1 cellular context compared by ENCODE assay signal in the genomic region with DNA sequence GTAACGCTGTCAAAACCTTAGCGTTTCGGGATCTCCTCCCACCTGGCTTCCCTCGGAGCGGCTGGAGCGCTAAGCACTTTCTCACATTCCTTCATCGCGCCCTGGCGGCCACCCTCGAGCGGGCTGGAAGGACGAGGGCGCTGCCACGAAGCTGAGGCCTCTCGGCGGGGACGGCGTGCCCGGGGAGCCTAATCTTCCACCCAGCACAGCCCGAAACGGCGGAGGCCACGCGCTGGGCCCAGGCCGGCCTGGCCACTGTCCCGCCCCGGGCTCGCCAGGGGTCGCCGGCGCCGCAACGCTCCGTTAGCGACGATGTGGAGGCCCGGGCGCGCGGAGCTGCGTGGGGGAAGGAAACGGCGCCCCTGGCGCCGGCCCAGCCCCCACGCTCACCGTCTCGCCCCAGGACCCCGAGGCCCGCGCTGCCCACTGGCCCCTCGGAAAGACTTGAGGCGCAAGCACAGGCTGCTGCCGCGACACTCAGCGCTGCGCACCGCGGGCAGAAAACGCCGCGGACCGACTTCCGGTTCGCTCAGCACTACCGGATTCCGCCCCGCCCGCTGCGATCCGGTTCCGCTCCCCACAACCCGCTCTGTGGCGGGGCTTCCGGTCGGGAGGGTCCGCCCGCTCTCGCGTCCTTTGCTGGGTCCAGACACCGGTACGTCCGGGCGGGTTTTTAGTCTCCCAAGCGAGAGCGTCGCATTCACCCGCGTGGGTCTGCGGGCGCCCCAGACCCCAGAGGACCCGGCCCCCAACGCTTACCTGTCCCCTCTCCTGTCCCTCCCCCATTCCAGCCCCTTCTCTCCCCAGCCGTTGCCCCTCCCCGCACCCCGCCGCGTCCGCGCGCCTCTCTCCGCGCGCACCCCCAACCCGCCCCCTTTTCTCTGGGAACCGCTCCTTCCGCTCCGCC.
TF ChIP-seq lines count a peak whose summit lies in the region.

A gene with protein sequence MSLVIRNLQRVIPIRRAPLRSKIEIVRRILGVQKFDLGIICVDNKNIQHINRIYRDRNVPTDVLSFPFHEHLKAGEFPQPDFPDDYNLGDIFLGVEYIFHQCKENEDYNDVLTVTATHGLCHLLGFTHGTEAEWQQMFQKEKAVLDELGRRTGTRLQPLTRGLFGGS (plus strand): TSS at position 582 of the 907 bp plus-strand sequence. CDS start 572 bp downstream, outside the sequence.

TF ChIP-seq in K562, 482 proteins besides CTCF, POLR2A, EP300 and RAD21 (continued from another document and continues in another):
- TF ChIP-seq, protein P1, sequence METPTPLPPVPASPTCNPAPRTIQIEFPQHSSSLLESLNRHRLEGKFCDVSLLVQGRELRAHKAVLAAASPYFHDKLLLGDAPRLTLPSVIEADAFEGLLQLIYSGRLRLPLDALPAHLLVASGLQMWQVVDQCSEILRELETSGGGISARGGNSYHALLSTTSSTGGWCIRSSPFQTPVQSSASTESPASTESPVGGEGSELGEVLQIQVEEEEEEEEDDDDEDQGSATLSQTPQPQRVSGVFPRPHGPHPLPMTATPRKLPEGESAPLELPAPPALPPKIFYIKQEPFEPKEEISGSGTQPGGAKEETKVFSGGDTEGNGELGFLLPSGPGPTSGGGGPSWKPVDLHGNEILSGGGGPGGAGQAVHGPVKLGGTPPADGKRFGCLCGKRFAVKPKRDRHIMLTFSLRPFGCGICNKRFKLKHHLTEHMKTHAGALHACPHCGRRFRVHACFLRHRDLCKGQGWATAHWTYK (CRISPR knock-in tag; IDR thresholded peaks at IDR 0.05), result no peak
- TF ChIP-seq, protein P2, sequence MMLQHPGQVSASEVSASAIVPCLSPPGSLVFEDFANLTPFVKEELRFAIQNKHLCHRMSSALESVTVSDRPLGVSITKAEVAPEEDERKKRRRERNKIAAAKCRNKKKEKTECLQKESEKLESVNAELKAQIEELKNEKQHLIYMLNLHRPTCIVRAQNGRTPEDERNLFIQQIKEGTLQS (IDR thresholded peaks at IDR 0.05), result no peak
- TF ChIP-seq, protein P2 (CRISPR knock-in tag; conservative IDR thresholded peaks at IDR 0.05), result no peak
- TF ChIP-seq ZNF644 (tag; IDR thresholded peaks at IDR 0.05; ENCODE audit: low read depth) (no peak; the same call in 1 of the 2 replicates), NR3C1 (CRISPR knock-in tag; IDR thresholded peaks at IDR 0.05) (peak; percentile 82; the same call in 1 of the 2 replicates), CXXC5 (CRISPR knock-in tag; IDR thresholded peaks at IDR 0.05) (peak; percentile 95), CHD2 (IDR thresholded peaks at IDR 0.05; ENCODE audit: low read depth, low read length) (peak; percentile 89), NFRKB (IDR thresholded peaks at IDR 0.05; ENCODE audit: low read depth) (no peak; the same call in 1 of the 2 replicates), GTF2E2 (tag; IDR thresholded peaks at IDR 0.05) (0 out of 2 replicates have a peak, but pooled peaks have one; percentile 23), FIP1L1 (IDR thresholded peaks at IDR 0.05; ENCODE audit: low read depth, low read length, poor library complexity, severe bottlenecking) (peak; percentile 94), ZNF143 (CRISPR knock-in tag; IDR thresholded peaks at IDR 0.05) (peak; percentile 58), ZNF79 (CRISPR knock-in tag; IDR thresholded peaks at IDR 0.05; ENCODE audit: low read depth) (no peak), RB1 (IDR thresholded peaks at IDR 0.05; ENCODE audit: low read depth) (peak; percentile 93), SPI1 (IDR thresholded peaks at IDR 0.05; ENCODE audit: borderline replicate concordance, low read depth, low read length) (peak; percentile 66; the same call in 1 of the 2 replicates), ERF (CRISPR knock-in tag; IDR thresholded peaks at IDR 0.05) (peak; percentile 47; the same call in 1 of the 2 replicates), NCOR1 (IDR thresholded peaks at IDR 0.05) (no peak; the same call in 1 of the 2 replicates), NFIC (IDR thresholded peaks at IDR 0.05) (peak; percentile 54; the same call in 1 of the 2 replicates), ZNF165 (CRISPR knock-in tag; IDR thresholded peaks at IDR 0.05; ENCODE audit: borderline replicate concordance) (no peak), SNRNP70 (optimal IDR thresholded peaks at IDR 0.05; ENCODE audit: low read depth, low read length) (no peak), ZFP30 (CRISPR knock-in tag; IDR thresholded peaks at IDR 0.05; ENCODE audit: borderline replicate concordance) (no peak), YBX1 (IDR thresholded peaks at IDR 0.05) (no peak), TRIM24 (IDR thresholded peaks at IDR 0.05) (peak in 1 of 2 experiments; percentile 97; a peak in 2 of 4 replicates), MXI1 (IDR thresholded peaks at IDR 0.05; ENCODE audit: low read depth, low read length) (no peak; the same call in 1 of the 2 replicates), MECOM (CRISPR knock-in tag; IDR thresholded peaks at IDR 0.05) (no peak), CSDE1 (IDR thresholded peaks at IDR 0.05) (no peak), ZNF324 (CRISPR knock-in tag; IDR thresholded peaks at IDR 0.05) (no peak), SMARCB1 (IDR thresholded peaks at IDR 0.05; ENCODE audit: insufficient read length, low read depth) (no peak), STAG1 (CRISPR knock-in tag; IDR thresholded peaks at IDR 0.05; ENCODE audit: borderline replicate concordance) (no peak; the same call in 1 of the 2 replicates), ZNF436 (CRISPR knock-in tag; IDR thresholded peaks at IDR 0.05) (no peak), RFX1 (IDR thresholded peaks at IDR 0.05) (no peak), SRSF3 (IDR thresholded peaks at IDR 0.05; ENCODE audit: insufficient read depth, low read length) (0 out of 2 replicates have a peak, but pooled peaks have one; percentile 31), MAFG (tag; conservative IDR thresholded peaks at IDR 0.05) (no peak), ZNF785 (CRISPR knock-in tag; IDR thresholded peaks at IDR 0.05) (no peak), LCOR (CRISPR knock-in tag; IDR thresholded peaks at IDR 0.05) (peak; percentile 45; the same call in 1 of the 2 replicates), HNRNPH1 (optimal IDR thresholded peaks at IDR 0.05; ENCODE audit: low read depth, low read length) (no peak), CBFB (CRISPR knock-in tag; IDR thresholded peaks at IDR 0.05) (no peak), ZNF232 (CRISPR knock-in tag; IDR thresholded peaks at IDR 0.05) (peak; percentile 90), ZNF780A (CRISPR knock-in tag; IDR thresholded peaks at IDR 0.05) (no peak), ZNF695 (CRISPR knock-in tag; IDR thresholded peaks at IDR 0.05) (no peak), LEF1 (IDR thresholded peaks at IDR 0.05) (no peak), NR2C2 (CRISPR knock-in tag; IDR thresholded peaks at IDR 0.05) (peak; percentile 75; the same call in 1 of the 2 replicates), NR2C2 (tag; IDR thresholded peaks at IDR 0.05) (peak; percentile 91), RBM14 (IDR thresholded peaks at IDR 0.05; ENCODE audit: borderline replicate concordance, insufficient read depth, low read depth, low read length) (peak; percentile 81; the same call in 1 of the 2 replicates), SIN3A (IDR thresholded peaks at IDR 0.05; ENCODE audit: borderline replicate concordance in 2 of 2, control insufficient read depth in 1 of 2, low read depth in 2 of 2, low read length in 2 of 2) (peak; percentile 56 to 82; a peak in 2 of 4 replicates)
- TF ChIP-seq, protein P3, sequence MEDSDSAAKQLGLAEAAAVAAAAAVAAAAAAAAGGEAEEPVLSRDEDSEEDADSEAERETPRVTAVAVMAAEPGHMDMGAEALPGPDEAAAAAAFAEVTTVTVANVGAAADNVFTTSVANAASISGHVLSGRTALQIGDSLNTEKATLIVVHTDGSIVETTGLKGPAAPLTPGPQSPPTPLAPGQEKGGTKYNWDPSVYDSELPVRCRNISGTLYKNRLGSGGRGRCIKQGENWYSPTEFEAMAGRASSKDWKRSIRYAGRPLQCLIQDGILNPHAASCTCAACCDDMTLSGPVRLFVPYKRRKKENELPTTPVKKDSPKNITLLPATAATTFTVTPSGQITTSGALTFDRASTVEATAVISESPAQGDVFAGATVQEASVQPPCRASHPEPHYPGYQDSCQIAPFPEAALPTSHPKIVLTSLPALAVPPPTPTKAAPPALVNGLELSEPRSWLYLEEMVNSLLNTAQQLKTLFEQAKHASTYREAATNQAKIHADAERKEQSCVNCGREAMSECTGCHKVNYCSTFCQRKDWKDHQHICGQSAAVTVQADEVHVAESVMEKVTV (CRISPR knock-in tag; IDR thresholded peaks at IDR 0.05), result no peak
- TF ChIP-seq, protein P4, sequence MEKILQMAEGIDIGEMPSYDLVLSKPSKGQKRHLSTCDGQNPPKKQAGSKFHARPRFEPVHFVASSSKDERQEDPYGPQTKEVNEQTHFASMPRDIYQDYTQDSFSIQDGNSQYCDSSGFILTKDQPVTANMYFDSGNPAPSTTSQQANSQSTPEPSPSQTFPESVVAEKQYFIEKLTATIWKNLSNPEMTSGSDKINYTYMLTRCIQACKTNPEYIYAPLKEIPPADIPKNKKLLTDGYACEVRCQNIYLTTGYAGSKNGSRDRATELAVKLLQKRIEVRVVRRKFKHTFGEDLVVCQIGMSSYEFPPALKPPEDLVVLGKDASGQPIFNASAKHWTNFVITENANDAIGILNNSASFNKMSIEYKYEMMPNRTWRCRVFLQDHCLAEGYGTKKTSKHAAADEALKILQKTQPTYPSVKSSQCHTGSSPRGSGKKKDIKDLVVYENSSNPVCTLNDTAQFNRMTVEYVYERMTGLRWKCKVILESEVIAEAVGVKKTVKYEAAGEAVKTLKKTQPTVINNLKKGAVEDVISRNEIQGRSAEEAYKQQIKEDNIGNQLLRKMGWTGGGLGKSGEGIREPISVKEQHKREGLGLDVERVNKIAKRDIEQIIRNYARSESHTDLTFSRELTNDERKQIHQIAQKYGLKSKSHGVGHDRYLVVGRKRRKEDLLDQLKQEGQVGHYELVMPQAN (IDR thresholded peaks at IDR 0.05; ENCODE audit: borderline replicate concordance), result peak; percentile 86
- TF ChIP-seq, protein P5, sequence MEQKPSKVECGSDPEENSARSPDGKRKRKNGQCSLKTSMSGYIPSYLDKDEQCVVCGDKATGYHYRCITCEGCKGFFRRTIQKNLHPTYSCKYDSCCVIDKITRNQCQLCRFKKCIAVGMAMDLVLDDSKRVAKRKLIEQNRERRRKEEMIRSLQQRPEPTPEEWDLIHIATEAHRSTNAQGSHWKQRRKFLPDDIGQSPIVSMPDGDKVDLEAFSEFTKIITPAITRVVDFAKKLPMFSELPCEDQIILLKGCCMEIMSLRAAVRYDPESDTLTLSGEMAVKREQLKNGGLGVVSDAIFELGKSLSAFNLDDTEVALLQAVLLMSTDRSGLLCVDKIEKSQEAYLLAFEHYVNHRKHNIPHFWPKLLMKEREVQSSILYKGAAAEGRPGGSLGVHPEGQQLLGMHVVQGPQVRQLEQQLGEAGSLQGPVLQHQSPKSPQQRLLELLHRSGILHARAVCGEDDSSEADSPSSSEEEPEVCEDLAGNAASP (IDR thresholded peaks at IDR 0.05), result no peak
- TF ChIP-seq, protein P6, sequence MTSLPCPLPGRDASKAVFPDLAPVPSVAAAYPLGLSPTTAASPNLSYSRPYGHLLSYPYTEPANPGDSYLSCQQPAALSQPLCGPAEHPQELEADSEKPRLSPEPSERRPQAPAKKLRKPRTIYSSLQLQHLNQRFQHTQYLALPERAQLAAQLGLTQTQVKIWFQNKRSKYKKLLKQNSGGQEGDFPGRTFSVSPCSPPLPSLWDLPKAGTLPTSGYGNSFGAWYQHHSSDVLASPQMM (CRISPR knock-in tag; IDR thresholded peaks at IDR 0.05), result no peak
- TF ChIP-seq, protein P7, sequence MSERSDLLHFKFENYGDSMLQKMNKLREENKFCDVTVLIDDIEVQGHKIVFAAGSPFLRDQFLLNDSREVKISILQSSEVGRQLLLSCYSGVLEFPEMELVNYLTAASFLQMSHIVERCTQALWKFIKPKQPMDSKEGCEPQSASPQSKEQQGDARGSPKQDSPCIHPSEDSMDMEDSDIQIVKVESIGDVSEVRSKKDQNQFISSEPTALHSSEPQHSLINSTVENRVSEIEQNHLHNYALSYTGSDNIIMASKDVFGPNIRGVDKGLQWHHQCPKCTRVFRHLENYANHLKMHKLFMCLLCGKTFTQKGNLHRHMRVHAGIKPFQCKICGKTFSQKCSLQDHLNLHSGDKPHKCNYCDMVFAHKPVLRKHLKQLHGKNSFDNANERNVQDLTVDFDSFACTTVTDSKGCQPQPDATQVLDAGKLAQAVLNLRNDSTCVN (CRISPR knock-in tag; IDR thresholded peaks at IDR 0.05), result no peak
- TF ChIP-seq, protein P8, sequence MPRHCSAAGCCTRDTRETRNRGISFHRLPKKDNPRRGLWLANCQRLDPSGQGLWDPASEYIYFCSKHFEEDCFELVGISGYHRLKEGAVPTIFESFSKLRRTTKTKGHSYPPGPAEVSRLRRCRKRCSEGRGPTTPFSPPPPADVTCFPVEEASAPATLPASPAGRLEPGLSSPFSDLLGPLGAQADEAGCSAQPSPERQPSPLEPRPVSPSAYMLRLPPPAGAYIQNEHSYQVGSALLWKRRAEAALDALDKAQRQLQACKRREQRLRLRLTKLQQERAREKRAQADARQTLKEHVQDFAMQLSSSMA (CRISPR knock-in tag; IDR thresholded peaks at IDR 0.05), result peak; percentile 41; the same call in 1 of the 2 replicates
- TF ChIP-seq, protein P9, sequence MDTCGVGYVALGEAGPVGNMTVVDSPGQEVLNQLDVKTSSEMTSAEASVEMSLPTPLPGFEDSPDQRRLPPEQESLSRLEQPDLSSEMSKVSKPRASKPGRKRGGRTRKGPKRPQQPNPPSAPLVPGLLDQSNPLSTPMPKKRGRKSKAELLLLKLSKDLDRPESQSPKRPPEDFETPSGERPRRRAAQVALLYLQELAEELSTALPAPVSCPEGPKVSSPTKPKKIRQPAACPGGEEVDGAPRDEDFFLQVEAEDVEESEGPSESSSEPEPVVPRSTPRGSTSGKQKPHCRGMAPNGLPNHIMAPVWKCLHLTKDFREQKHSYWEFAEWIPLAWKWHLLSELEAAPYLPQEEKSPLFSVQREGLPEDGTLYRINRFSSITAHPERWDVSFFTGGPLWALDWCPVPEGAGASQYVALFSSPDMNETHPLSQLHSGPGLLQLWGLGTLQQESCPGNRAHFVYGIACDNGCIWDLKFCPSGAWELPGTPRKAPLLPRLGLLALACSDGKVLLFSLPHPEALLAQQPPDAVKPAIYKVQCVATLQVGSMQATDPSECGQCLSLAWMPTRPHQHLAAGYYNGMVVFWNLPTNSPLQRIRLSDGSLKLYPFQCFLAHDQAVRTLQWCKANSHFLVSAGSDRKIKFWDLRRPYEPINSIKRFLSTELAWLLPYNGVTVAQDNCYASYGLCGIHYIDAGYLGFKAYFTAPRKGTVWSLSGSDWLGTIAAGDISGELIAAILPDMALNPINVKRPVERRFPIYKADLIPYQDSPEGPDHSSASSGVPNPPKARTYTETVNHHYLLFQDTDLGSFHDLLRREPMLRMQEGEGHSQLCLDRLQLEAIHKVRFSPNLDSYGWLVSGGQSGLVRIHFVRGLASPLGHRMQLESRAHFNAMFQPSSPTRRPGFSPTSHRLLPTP (IDR thresholded peaks at IDR 0.05; ENCODE audit: borderline replicate concordance, extremely low read depth, insufficient read length), result no peak
- TF ChIP-seq, protein P10, sequence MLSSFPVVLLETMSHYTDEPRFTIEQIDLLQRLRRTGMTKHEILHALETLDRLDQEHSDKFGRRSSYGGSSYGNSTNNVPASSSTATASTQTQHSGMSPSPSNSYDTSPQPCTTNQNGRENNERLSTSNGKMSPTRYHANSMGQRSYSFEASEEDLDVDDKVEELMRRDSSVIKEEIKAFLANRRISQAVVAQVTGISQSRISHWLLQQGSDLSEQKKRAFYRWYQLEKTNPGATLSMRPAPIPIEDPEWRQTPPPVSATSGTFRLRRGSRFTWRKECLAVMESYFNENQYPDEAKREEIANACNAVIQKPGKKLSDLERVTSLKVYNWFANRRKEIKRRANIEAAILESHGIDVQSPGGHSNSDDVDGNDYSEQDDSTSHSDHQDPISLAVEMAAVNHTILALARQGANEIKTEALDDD (IDR thresholded peaks at IDR 0.05), result no peak
